ENCODE assay signal across 1 cellular context in the genomic region with DNA sequence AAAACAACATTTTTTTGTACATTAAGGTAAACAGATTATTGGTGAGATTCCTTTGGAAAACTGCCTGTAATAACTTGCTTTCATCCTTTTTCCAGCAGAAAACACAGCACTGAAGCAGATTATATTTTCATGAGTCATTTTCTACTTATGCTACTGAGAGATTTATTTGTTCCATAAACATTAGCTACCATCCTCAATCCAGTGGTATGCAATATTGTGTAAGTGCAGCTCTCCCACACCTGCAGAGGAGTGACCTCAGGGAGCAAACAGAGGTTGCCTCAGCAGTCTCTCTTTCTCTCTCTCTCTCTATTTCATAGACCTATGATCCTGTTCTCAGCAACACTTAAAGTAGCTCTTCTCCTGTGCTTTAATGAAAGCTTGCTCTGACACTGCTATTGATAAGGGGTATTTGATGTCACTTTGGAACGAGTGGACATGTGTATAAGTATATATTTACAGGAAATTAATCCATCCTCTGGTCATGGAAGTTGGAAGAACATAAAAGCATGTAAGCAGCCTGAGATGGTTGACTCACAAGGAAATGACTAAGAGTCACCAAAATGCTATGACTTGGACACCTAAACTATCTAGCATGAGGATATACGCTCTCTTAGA.
A peak's percentile ranks its signal among the peaks of the same experiment; 100 is the strongest.
TF ChIP-seq lines count a peak whose summit lies in the region.

No MANE protein-coding gene starts in this region.

TF ChIP-seq in A549, 52 proteins besides CTCF, POLR2A, EP300 and RAD21 (continued from another document):
- TF ChIP-seq, protein P1, sequence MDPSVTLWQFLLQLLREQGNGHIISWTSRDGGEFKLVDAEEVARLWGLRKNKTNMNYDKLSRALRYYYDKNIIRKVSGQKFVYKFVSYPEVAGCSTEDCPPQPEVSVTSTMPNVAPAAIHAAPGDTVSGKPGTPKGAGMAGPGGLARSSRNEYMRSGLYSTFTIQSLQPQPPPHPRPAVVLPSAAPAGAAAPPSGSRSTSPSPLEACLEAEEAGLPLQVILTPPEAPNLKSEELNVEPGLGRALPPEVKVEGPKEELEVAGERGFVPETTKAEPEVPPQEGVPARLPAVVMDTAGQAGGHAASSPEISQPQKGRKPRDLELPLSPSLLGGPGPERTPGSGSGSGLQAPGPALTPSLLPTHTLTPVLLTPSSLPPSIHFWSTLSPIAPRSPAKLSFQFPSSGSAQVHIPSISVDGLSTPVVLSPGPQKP (IDR thresholded peaks at IDR 0.05; ENCODE audit: low read depth, low read length): no peak
- TF ChIP-seq CBX2 (IDR thresholded peaks at IDR 0.05; ENCODE audit: borderline replicate concordance, low read depth) (no peak), MAFK (IDR thresholded peaks at IDR 0.05; ENCODE audit: partially characterized antibody) (peak; percentile 47), CEBPB (IDR thresholded peaks at IDR 0.05) (peak; percentile 94 to 96), JUN (IDR thresholded peaks at IDR 0.05) (peak; percentile 92 to 93), HEYL (CRISPR knock-in tag; IDR thresholded peaks at IDR 0.05) (no peak), SMC3 (IDR thresholded peaks at IDR 0.05) (no peak), EHF (CRISPR knock-in tag; IDR thresholded peaks at IDR 0.05) (0 out of 2 replicates have a peak, but pooled peaks have one; percentile 39), MAZ (IDR thresholded peaks at IDR 0.05; ENCODE audit: borderline replicate concordance, low read depth, low read length) (no peak), HOXA7 (CRISPR knock-in tag; IDR thresholded peaks at IDR 0.05) (no peak), FOXS1 (CRISPR knock-in tag; IDR thresholded peaks at IDR 0.05) (peak; percentile 79; the same call in 1 of the 2 replicates), HOXB5 (CRISPR knock-in tag; IDR thresholded peaks at IDR 0.05) (peak; percentile 44; the same call in 1 of the 2 replicates), RFX5 (IDR thresholded peaks at IDR 0.05) (no peak), NFE2L2 (conservative IDR thresholded peaks at IDR 0.05; ENCODE audit: low read length) (no peak), CHD2 (IDR thresholded peaks at IDR 0.05; ENCODE audit: low read length, partially characterized antibody) (no peak), HOXB13 (CRISPR knock-in tag; IDR thresholded peaks at IDR 0.05; ENCODE audit: low read depth) (0 out of 2 replicates have a peak, but pooled peaks have one; percentile 26), ESRRA (IDR thresholded peaks at IDR 0.05; ENCODE audit: borderline replicate concordance, low read length) (peak; percentile 35; the same call in 1 of the 2 replicates)
